Comparison of ENCODE assay signal across 7 cellular contexts in genomic region chr10:75206638-75207037, GRCh38. TPM values are rescaled to one million over a fixed set of nuclear protein-coding genes. Genes with fewer than 3 reads are reported as not detected.
DNase-seq lines count a peak whose midpoint lies in the region; ATAC-seq, FAIRE-seq and TF ChIP-seq lines count a peak whose summit lies in the region.
"Not testable (repeated sequence)": the region's sequence is repeated elsewhere in the genome, so short reads cannot be mapped to it uniquely, and the experiment has no call there.

No MANE protein-coding gene starts in this region.

- not testable (repeated sequence) for DNase-seq in RWPE1 (ENCODE audit: low spot score); K562 (ENCODE audit: extremely low read depth in 1 of 4, low spot score in 3 of 4); progenitor cell of endocrine pancreas (ENCODE audit: low spot score, unreplicated experiment)
- peak; percentile 55 for DNase-seq in left kidney (ENCODE audit: low read depth, low spot score)
- peak; percentile 1 for DNase-seq in stomach

- in situ Hi-C loops in K562 (cut with MboI) = not testable (repeated sequence)

- not testable (repeated sequence) for H4K20me1 ChIP-seq in K562 (replicated peaks; ENCODE audit: control insufficient read depth, insufficient read depth, low read length)

- H3K27me3 ChIP-seq in HUES6 (ENCODE audit: control insufficient read depth, insufficient read depth, low read length); K562 (ENCODE audit: control insufficient read depth in 2 of 2, insufficient read depth in 2 of 2, low read length in 2 of 2); stomach: not testable (repeated sequence)

- TF ChIP-seq EP300 in K562 (IDR thresholded peaks at IDR 0.05; ENCODE audit: low read length); stomach (IDR thresholded peaks at IDR 0.05): not testable (repeated sequence)

- not testable (repeated sequence) for H3K9me1 ChIP-seq in K562 (ENCODE audit: control insufficient read depth, insufficient read depth, low read length)

- CTCF ChIA-PET in RWPE1 (lab: Yijun Ruan, JAX) = interaction anchor here (0.6 to 1.2 kb wide), 4 partner anchors 15 to 86 kb away, joined by 3 to 5 read pairs (median 3); partner anchors contain the start of gene COMTD1
- CTCF ChIA-PET in K562 (lab: Yijun Ruan, JAX; ENCODE audit: low intra/inter-chr PET ratio) = not testable (repeated sequence)

- TF ChIP-seq POLR2A in K562 (conservative IDR thresholded peaks at IDR 0.05); stomach (IDR thresholded peaks at IDR 0.05): not testable (repeated sequence)

- not testable (repeated sequence) for FAIRE-seq in K562 (lab: Jason Lieb, UNC)

- not testable (repeated sequence) for BruUV-seq in K562 (replicated peaks; lab: Mats Ljungman, UMichigan)

- ATAC-seq in K562 = not testable (repeated sequence)

- peak overlapping the region; percentile 7 for H3K27ac Mint-ChIP-seq in progenitor cell of endocrine pancreas

- H2AFZ ChIP-seq in K562 (ENCODE audit: low read depth, low read length) = peak overlapping the region; percentile 73

- POLR2A ChIA-PET in RWPE1 (lab: Yijun Ruan, JAX; ENCODE audit: low non-redundant PET) = not testable (repeated sequence)
- POLR2A ChIA-PET in K562 (lab: Yijun Ruan, JAX) = interaction anchor here (0.9 to 8.9 kb wide), 6 partner anchors 11 to 45 kb away, joined by 3 to 74 read pairs (median 4); no protein-coding TSS in a partner anchor

- not testable (repeated sequence) for TF ChIP-seq CTCF in C4-2B (conservative IDR thresholded peaks at IDR 0.05); RWPE1 (conservative IDR thresholded peaks at IDR 0.05; ENCODE audit: low read depth); K562 (IDR thresholded peaks at IDR 0.05 in 2 of 3, conservative IDR thresholded peaks at IDR 0.05 in 1 of 3; ENCODE audit: insufficient read depth in 2 of 3, low read depth in 1 of 3, low read length in 3 of 3); progenitor cell of endocrine pancreas (IDR thresholded peaks at IDR 0.05; ENCODE audit: unreplicated experiment); stomach (IDR thresholded peaks at IDR 0.05)

- H3K9me3 ChIP-seq in HUES6 (ENCODE audit: control insufficient read depth, insufficient read depth, low read depth, low read length); K562 (replicated peaks; ENCODE audit: control insufficient read depth, insufficient read depth, low read depth, low read length); stomach: not testable (repeated sequence)

- not testable (repeated sequence) for H3K36me3 Mint-ChIP-seq in progenitor cell of endocrine pancreas (ENCODE audit: insufficient read depth)

- peak overlapping the region; percentile 49 for H3K4me2 ChIP-seq in K562 (ENCODE audit: insufficient read depth, low read length)

- H3K9ac ChIP-seq in HUES6 (ENCODE audit: low read length) = peak overlapping the region; percentile 63
- peak overlapping the region in 1 of 2 experiments; percentile 4; a peak in 1 of 4 replicates for H3K9ac ChIP-seq in K562 (ENCODE audit: insufficient read depth in 1 of 2, low read depth in 2 of 2, low read length in 2 of 2)

- peak overlapping the region; percentile 32; the same call in 1 of the 2 replicates for H3K4me3 ChIP-seq in HUES6 (ENCODE audit: low read depth, low read length)
- not testable (repeated sequence) for H3K4me3 ChIP-seq in K562, stomach

- intact Hi-C loops in K562 (cut with micrococcal nuclease); stomach (cut with DNase I; ENCODE audit: low total_unique reads): not testable (repeated sequence)

- H3K9me3 Mint-ChIP-seq in progenitor cell of endocrine pancreas (ENCODE audit: low read depth) = not testable (repeated sequence)

- H3K36me3 ChIP-seq in HUES6 (ENCODE audit: control insufficient read depth, insufficient read depth, low read length); K562 (ENCODE audit: control insufficient read depth, insufficient read depth, low read length); stomach: not testable (repeated sequence)

- peaks cover 21% of the 10 kb centered on the region for H3K4me1 Mint-ChIP-seq in progenitor cell of endocrine pancreas (ENCODE audit: low read depth)

- TF ChIP-seq RAD21 in K562 (CRISPR knock-in tag; conservative IDR thresholded peaks at IDR 0.05 in 1 of 2, IDR thresholded peaks at IDR 0.05 in 1 of 2) = not testable (repeated sequence)

- H3K27me3 Mint-ChIP-seq in progenitor cell of endocrine pancreas = not testable (repeated sequence)

- peaks cover 12% of the 10 kb centered on the region for H3K79me2 ChIP-seq in K562 (ENCODE audit: control insufficient read depth, insufficient read depth, low read length)

- WGBS in K562 (ENCODE audit: insufficient coverage, low coverage, missing lambda C conversion rate) = 46% methylated on average over 12 of the region's 14 CpGs
- WGBS in stomach, 5 donors = 80 to 90% (median 85%) methylated on average over 14 of the region's 14 CpGs

- H3K4me1 ChIP-seq in HUES6 (ENCODE audit: control insufficient read depth, insufficient read depth, low read length) (peaks cover 26% of the 10 kb centered on the region), K562 (replicated peaks in 1 of 2; ENCODE audit: control insufficient read depth in 2 of 2, insufficient read depth in 2 of 2, low read length in 2 of 2) (peaks cover 32 to 41% of the 10 kb centered on the region in 2 experiments), stomach (peaks cover 2 to 42% (median 14%) of the 10 kb centered on the region in 4 donors)

- H3K4me3 Mint-ChIP-seq in progenitor cell of endocrine pancreas (ENCODE audit: low read depth) = not testable (repeated sequence)

- H3K27ac ChIP-seq in C4-2B (0 out of 2 replicates have a peak overlapping the region, but pooled peaks have one; percentile 3), RWPE1 (peak overlapping the region; percentile 99)
- H3K27ac ChIP-seq in HUES6 (ENCODE audit: low read depth, low read length); K562 (ENCODE audit: extremely low read depth, low read depth, low read length); stomach: not testable (repeated sequence)

RNA-seq across cellular contexts. Expression of gene VDAC2, which starts 4.0 kb away (rescaled TPM):
- total RNA-seq in K562 (2011; cell fraction: chromatin; rRNA removed; ENCODE audit: low replicate concordance) = 126 and 193 TPM in 2 replicates
- 95.3 and 108 TPM in 2 replicates for total RNA-seq in K562 (2011; cell fraction: nucleolus; rRNA removed)
- 134 and 160 TPM in 2 replicates for total RNA-seq in K562 (2011; cell fraction: nucleoplasm; rRNA removed)
- 188 and 201 TPM in 2 replicates for total RNA-seq in K562 (2014; rRNA removed)
- total RNA-seq in K562 (2014; rRNA removed; fragmentation: Illumina TruSeq; extraction: Trizol) = 450 and 500 TPM in 2 replicates
- 331 and 336 TPM in 2 replicates for total RNA-seq in K562 (2015; rRNA removed; fragmentation: Illumina TruSeq; extraction: Trizol)
- total RNA-seq in K562 (2021) = 398 and 422 TPM in 2 replicates
- polyA plus RNA-seq in K562 (2011; rRNA removed) = 139 and 166 TPM in 2 replicates
- polyA plus RNA-seq in K562 (2011; cell fraction: cytosol; rRNA removed) = 67.4 and 154 TPM in 2 replicates
- 117 and 202 TPM in 2 replicates for polyA plus RNA-seq in K562 (2011; cell fraction: nucleus; rRNA removed)
- 354 and 375 TPM in 2 replicates for polyA plus RNA-seq in K562 (2012)
- 379 and 424 TPM in 2 replicates for polyA plus RNA-seq in K562 (2014; fragmentation: Illumina TruSeq; extraction: Trizol)
- polyA plus RNA-seq in K562 (2014; fragmentation: Nextera tagmentation; extraction: Ambion mirVana) = 100 to 1,000 TPM; 208 to 250 TPM
- 198 and 219 TPM in 2 replicates for polyA plus RNA-seq in K562 (2014; rRNA removed)
- 177 and 198 TPM in 2 replicates for polyA minus RNA-seq in K562 (2011; rRNA and poly(A)+ RNA removed)
- polyA minus RNA-seq in K562 (2011; cell fraction: cytosol; rRNA and poly(A)+ RNA removed) = 116 and 122 TPM in 2 replicates
- polyA minus RNA-seq in K562 (2011; cell fraction: nucleus; rRNA and poly(A)+ RNA removed) = 47.5 and 87.7 TPM in 2 replicates
- 142 and 154 TPM in 2 replicates for total RNA-seq in progenitor cell of endocrine pancreas
- 100 to 1,000 TPM in 3 of 5 donors, 10 to 100 TPM in 2; 44.3 to 149 (median 128) TPM for total RNA-seq in stomach
- polyA plus RNA-seq in stomach = 100 to 1,000 TPM; 140 to 202 (median 168) TPM

RNA-seq across cellular contexts. Expression of gene COMTD1, which starts 29.1 kb away (rescaled TPM):
- total RNA-seq in K562 (2011; cell fraction: chromatin; rRNA removed; ENCODE audit: low replicate concordance) = 9.9 and 40.2 TPM in 2 replicates
- 75.5 and 100 TPM in 2 replicates for total RNA-seq in K562 (2011; cell fraction: nucleolus; rRNA removed)
- total RNA-seq in K562 (2011; cell fraction: nucleoplasm; rRNA removed) = 30.5 and 32.2 TPM in 2 replicates
- total RNA-seq in K562 (2014; rRNA removed) = 112 and 115 TPM in 2 replicates
- 3.2 and 5.0 TPM in 2 replicates for total RNA-seq in K562 (2014; rRNA removed; fragmentation: Illumina TruSeq; extraction: Trizol)
- total RNA-seq in K562 (2015; rRNA removed; fragmentation: Illumina TruSeq; extraction: Trizol) = 18.5 and 21.3 TPM in 2 replicates
- total RNA-seq in K562 (2021) = 79.9 and 82.9 TPM in 2 replicates
- 13.7 and 19.5 TPM in 2 replicates for polyA plus RNA-seq in K562 (2011; rRNA removed)
- 22.6 and 106 TPM in 2 replicates for polyA plus RNA-seq in K562 (2011; cell fraction: cytosol; rRNA removed)
- polyA plus RNA-seq in K562 (2011; cell fraction: nucleus; rRNA removed) = 73.7 and 157 TPM in 2 replicates
- 39.2 and 59.3 TPM in 2 replicates for polyA plus RNA-seq in K562 (2012)
- polyA plus RNA-seq in K562 (2014; fragmentation: Illumina TruSeq; extraction: Trizol) = 4.0 and 11.3 TPM in 2 replicates
- 1 to 10 TPM in 1 of 2 experiments, under 1 TPM in 1; 0.41 to 1.4 TPM for polyA plus RNA-seq in K562 (2014; fragmentation: Nextera tagmentation; extraction: Ambion mirVana)
- 89.4 and 98.3 TPM in 2 replicates for polyA plus RNA-seq in K562 (2014; rRNA removed)
- polyA minus RNA-seq in K562 (2011; rRNA and poly(A)+ RNA removed) = 1.0 and 2.8 TPM in 2 replicates
- 9.5 and 13.7 TPM in 2 replicates for polyA minus RNA-seq in K562 (2011; cell fraction: cytosol; rRNA and poly(A)+ RNA removed)
- 17.2 and 17.6 TPM in 2 replicates for polyA minus RNA-seq in K562 (2011; cell fraction: nucleus; rRNA and poly(A)+ RNA removed)
- 18.4 and 19.9 TPM in 2 replicates for total RNA-seq in progenitor cell of endocrine pancreas
- 100 to 1,000 TPM in 2 of 5 donors, 10 to 100 TPM in 3; 15.4 to 446 (median 71.4) TPM for total RNA-seq in stomach
- polyA plus RNA-seq in stomach = 100 to 1,000 TPM; 119 to 173 (median 137) TPM
